ENCODE assay signal across 17 cellular contexts in the genomic region with DNA sequence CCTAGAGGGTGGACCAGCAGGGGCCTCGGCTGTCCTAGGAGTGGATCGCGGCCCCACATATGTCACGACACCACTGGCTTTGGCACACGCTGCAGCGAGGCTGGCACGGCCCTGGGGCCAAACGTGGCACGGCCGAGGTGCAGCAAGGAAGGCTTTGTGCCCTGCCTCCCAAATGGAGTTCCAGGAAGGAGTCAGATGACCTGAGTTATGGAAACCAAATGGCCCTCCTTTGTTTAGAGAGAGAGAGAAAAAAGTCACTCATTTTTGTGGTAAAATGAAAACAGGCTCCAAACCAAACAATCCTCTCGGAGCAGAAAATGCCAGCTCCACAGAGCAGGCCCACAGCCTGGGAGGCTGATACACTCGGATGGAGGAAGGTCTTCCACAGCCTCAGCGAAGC.
DNase-seq lines count a peak whose midpoint lies in the region; ATAC-seq and TF ChIP-seq lines count a peak whose summit lies in the region.
"Had no signal": no experiment of that assay in that cellular context is flagged by ENCODE, and none has a peak within 500 bp of the region (broad histone marks: within the 10 kb centered on the region; RNA-seq: fewer than 3 reads in every experiment).

No MANE protein-coding gene starts in this region.

- DNase-seq in GM23248 (peak; percentile 44), astrocyte of the hippocampus (ENCODE audit: low read depth, low spot score) (peak; percentile 90), smooth muscle cell (lab: John Stamatoyannopoulos, UW; ENCODE audit: unreplicated experiment) (no peak), NCI-H1436 (lab: John Stamatoyannopoulos, UW) (no peak)
- no peak for DNase-seq in activated T-helper 1 cell treated with anti-CD3 and anti-CD28 coated beads, Interleukin-12 subunit alpha, Interleukin-12 subunit beta, Interleukin-2, Interleukin-4 antibody, amounts not matched to agents 30 ng/mL and 10 ng/mL and 1 ng/mL, durations not matched to agents 14 hours and 24 hours and 36 hours (ENCODE audit: low spot score)
- DNase-seq: activated CD4-positive, alpha-beta T cell treated with anti-CD3 and anti-CD28 coated beads for 1 hour; activated naive CD8-positive, alpha-beta T cell treated with anti-CD3 and anti-CD28 coated beads for 36 hours; cerebellar nuclear complex; DMS79; NCI-H1417 treated with DMSO at 0.1 percent for 48 hours; small intestine; T-cell had no signal

- no peak overlapping the region for H3K4me3 Mint-ChIP-seq in activated T-helper 1 cell treated with anti-CD3 and anti-CD28 coated beads, Interleukin-12 subunit alpha, Interleukin-12 subunit beta, Interleukin-2, Interleukin-4 antibody, amounts not matched to agents 30 ng/mL and 10 ng/mL and 1 ng/mL, durations not matched to agents 14 hours and 24 hours and 36 hours
- H3K4me3 Mint-ChIP-seq: activated naive CD8-positive, alpha-beta T cell treated with anti-CD3 and anti-CD28 coated beads for 36 hours; T-cell had no signal

- H3K4me1 ChIP-seq in GM23248 (ENCODE audit: insufficient read depth), result peaks cover 60% of the 10 kb centered on the region
- peaks cover 4 to 77% (median 22%) of the 10 kb centered on the region in 3 donors for H3K4me1 ChIP-seq in gastroesophageal sphincter
- no peaks in the 10 kb centered on the region for H3K4me1 ChIP-seq in smooth muscle cell (ENCODE audit: low read depth)

- ATAC-seq in gastroesophageal sphincter (no peak), HG03469 (IDR thresholded peaks at IDR 0.05; ENCODE audit: unreplicated experiment) (no peak), GM21529 (IDR thresholded peaks at IDR 0.05; ENCODE audit: unreplicated experiment) (no peak)
- ATAC-seq: HCT116, T-cell had no signal

- no peak overlapping the region for H3K27ac Mint-ChIP-seq in activated T-helper 1 cell treated with anti-CD3 and anti-CD28 coated beads, Interleukin-12 subunit alpha, Interleukin-12 subunit beta, Interleukin-2, Interleukin-4 antibody, amounts not matched to agents 30 ng/mL and 10 ng/mL and 1 ng/mL, durations not matched to agents 14 hours and 24 hours and 36 hours
- H3K27ac Mint-ChIP-seq: activated naive CD8-positive, alpha-beta T cell treated with anti-CD3 and anti-CD28 coated beads for 36 hours; T-cell had no signal

- H4K20me1 ChIP-seq in GM23248 (ENCODE audit: insufficient read depth) (no peaks in the 10 kb centered on the region), smooth muscle cell (ENCODE audit: low read depth) (no peaks in the 10 kb centered on the region)
- H4K20me1 ChIP-seq: BLaER1 treated with 17β-estradiol and CSF1 and Interleukin-3, amounts not matched to agents 10 nM and 100 nM had no signal

- in situ Hi-C loops in GM23248 (cut with MboI), result no loop called here

- no peaks in the 10 kb centered on the region for H3K4me1 Mint-ChIP-seq in activated T-helper 1 cell treated with anti-CD3 and anti-CD28 coated beads, Interleukin-12 subunit alpha, Interleukin-12 subunit beta, Interleukin-2, Interleukin-4 antibody, amounts not matched to agents 30 ng/mL and 10 ng/mL and 1 ng/mL, durations not matched to agents 14 hours and 24 hours and 36 hours (ENCODE audit: low read depth)
- H3K4me1 Mint-ChIP-seq: T-cell had no signal

- intact Hi-C loops in activated T-helper 1 cell treated with anti-CD3 and anti-CD28 coated beads, Interleukin-12 subunit alpha, Interleukin-12 subunit beta, Interleukin-2, Interleukin-4 antibody, amounts not matched to agents 30 ng/mL and 10 ng/mL and 1 ng/mL, durations not matched to agents 14 hours and 24 hours and 36 hours (cut with micrococcal nuclease), result no loop called here

- WGBS in GM23248 (ENCODE audit: low coverage in 1 of 2, low lambda C conversion rate in 2 of 2, missing lambda C conversion rate in 2 of 2), 2 experiments, result 47 to 54% methylated on average over 11 to 13 of the region's 13 CpGs
- 38 to 46% methylated on average over 3 to 4 of the region's 13 CpGs for WGBS in gastroesophageal sphincter (ENCODE audit: low coverage in 1 of 2), 2 donors
- WGBS in smooth muscle cell (ENCODE audit: low lambda C conversion rate), result 84% methylated on average over 13 of the region's 13 CpGs

- H2AFZ ChIP-seq in GM23248, result no peak overlapping the region
- no peak overlapping the region for H2AFZ ChIP-seq in smooth muscle cell (ENCODE audit: low read depth)

- H3K79me2 ChIP-seq in GM23248 (ENCODE audit: insufficient read depth) (no peaks in the 10 kb centered on the region), smooth muscle cell (ENCODE audit: low read depth) (no peaks in the 10 kb centered on the region)

- no peaks in the 10 kb centered on the region for H3K9me3 Mint-ChIP-seq in activated T-helper 1 cell treated with anti-CD3 and anti-CD28 coated beads, Interleukin-12 subunit alpha, Interleukin-12 subunit beta, Interleukin-2, Interleukin-4 antibody, amounts not matched to agents 30 ng/mL and 10 ng/mL and 1 ng/mL, durations not matched to agents 14 hours and 24 hours and 36 hours
- H3K9me3 Mint-ChIP-seq: activated naive CD8-positive, alpha-beta T cell treated with anti-CD3 and anti-CD28 coated beads for 36 hours; T-cell had no signal

- no peaks in the 10 kb centered on the region for H3K36me3 Mint-ChIP-seq in activated T-helper 1 cell treated with anti-CD3 and anti-CD28 coated beads, Interleukin-12 subunit alpha, Interleukin-12 subunit beta, Interleukin-2, Interleukin-4 antibody, amounts not matched to agents 30 ng/mL and 10 ng/mL and 1 ng/mL, durations not matched to agents 14 hours and 24 hours and 36 hours (ENCODE audit: low read depth)
- H3K36me3 Mint-ChIP-seq: activated naive CD8-positive, alpha-beta T cell treated with anti-CD3 and anti-CD28 coated beads for 36 hours; T-cell had no signal

- no peak for TF ChIP-seq CTCF in gastroesophageal sphincter (IDR thresholded peaks at IDR 0.05)
- TF ChIP-seq CTCF in smooth muscle cell (IDR thresholded peaks at IDR 0.05; ENCODE audit: borderline replicate concordance, insufficient read depth, poor library complexity, severe bottlenecking), result no peak

- H3K27me3 ChIP-seq in GM23248 (replicated peaks; ENCODE audit: insufficient read depth) (no peaks in the 10 kb centered on the region), gastroesophageal sphincter (no peaks in the 10 kb centered on the region), smooth muscle cell (ENCODE audit: low read depth) (no peaks in the 10 kb centered on the region)
- H3K27me3 ChIP-seq: BLaER1 treated with 17β-estradiol and CSF1 and Interleukin-3, amounts not matched to agents 10 nM and 100 nM had no signal

- H3K36me3 ChIP-seq in GM23248 (ENCODE audit: low read depth) (peaks cover 6% of the 10 kb centered on the region; the same call in 1 of the 2 replicates), gastroesophageal sphincter (peaks cover 0 to 6% of the 10 kb centered on the region in 2 donors), smooth muscle cell (ENCODE audit: low read depth) (peaks cover 5% of the 10 kb centered on the region)
- H3K36me3 ChIP-seq: BLaER1 treated with 17β-estradiol and CSF1 and Interleukin-3, amounts not matched to agents 10 nM and 100 nM had no signal

- H3K9ac ChIP-seq in GM23248 (no peak overlapping the region), smooth muscle cell (ENCODE audit: low read depth) (no peak overlapping the region)
- H3K9ac ChIP-seq: BLaER1 treated with 17β-estradiol and CSF1 and Interleukin-3, amounts not matched to agents 10 nM and 100 nM had no signal

- peak overlapping the region; percentile 33 for H3K27ac ChIP-seq in GM23248
- peak overlapping the region; percentile 43 to 83 (median 78) for H3K27ac ChIP-seq in gastroesophageal sphincter
- H3K27ac ChIP-seq in smooth muscle cell (ENCODE audit: low read depth), result peak overlapping the region; percentile 75
- H3K27ac ChIP-seq: BLaER1 treated with 17β-estradiol and CSF1 and Interleukin-3, amounts not matched to agents 10 nM and 100 nM had no signal

- TF ChIP-seq POLR2A in gastroesophageal sphincter (IDR thresholded peaks at IDR 0.05), result no peak

- 0 out of 2 replicates have a peak, but pooled peaks cover 7% of the 10 kb centered on the region for H3K9me2 ChIP-seq in GM23248 (ENCODE audit: insufficient read depth)

- H3K9me3 ChIP-seq in GM23248 (ENCODE audit: low read depth) (no peaks in the 10 kb centered on the region), gastroesophageal sphincter (no peaks in the 10 kb centered on the region), smooth muscle cell (replicated peaks; ENCODE audit: low read depth) (no peaks in the 10 kb centered on the region)
- H3K9me3 ChIP-seq: BLaER1 treated with 17β-estradiol and CSF1 and Interleukin-3, amounts not matched to agents 10 nM and 100 nM had no signal

- H3K27me3 Mint-ChIP-seq in activated T-helper 1 cell treated with anti-CD3 and anti-CD28 coated beads, Interleukin-12 subunit alpha, Interleukin-12 subunit beta, Interleukin-2, Interleukin-4 antibody, amounts not matched to agents 30 ng/mL and 10 ng/mL and 1 ng/mL, durations not matched to agents 14 hours and 24 hours and 36 hours (ENCODE audit: insufficient read depth), result peaks cover 19% of the 10 kb centered on the region
- H3K27me3 Mint-ChIP-seq: activated naive CD8-positive, alpha-beta T cell treated with anti-CD3 and anti-CD28 coated beads for 36 hours had no signal

- H3F3A ChIP-seq in GM23248 (ENCODE audit: insufficient read depth), result peaks cover 71% of the 10 kb centered on the region
- peaks cover 14% of the 10 kb centered on the region for H3F3A ChIP-seq in smooth muscle cell (ENCODE audit: low read depth)

- H3K4me2 ChIP-seq in GM23248 (ENCODE audit: unreplicated experiment) (no peak overlapping the region), smooth muscle cell (no peak overlapping the region)
- H3K4me2 ChIP-seq: BLaER1 treated with 17β-estradiol and CSF1 and Interleukin-3, amounts not matched to agents 10 nM and 100 nM had no signal

- no peak overlapping the region for H3K4me3 ChIP-seq in GM23248
- no peak overlapping the region for H3K4me3 ChIP-seq in gastroesophageal sphincter
- H3K4me3 ChIP-seq in smooth muscle cell, result no peak overlapping the region
- H3K4me3 ChIP-seq: BLaER1 treated with 17β-estradiol and CSF1 and Interleukin-3, amounts not matched to agents 10 nM and 100 nM had no signal

- no peak for TF ChIP-seq EP300 in gastroesophageal sphincter (IDR thresholded peaks at IDR 0.05)

Comparison
In these comparisons a context has a peak if more than half of its experiments do, and no peak if none do; other contexts are left out.
1. DNase-seq: peak in GM23248 (single experiment) and astrocyte of the hippocampus (single experiment); none in smooth muscle cell (single experiment), activated T-helper 1 cell treated with anti-CD3 and anti-CD28 coated beads, Interleukin-12 subunit alpha, Interleukin-12 subunit beta, Interleukin-2, Interleukin-4 antibody, amounts not matched to agents 30 ng/mL and 10 ng/mL and 1 ng/mL, durations not matched to agents 14 hours and 24 hours and 36 hours (single experiment) and NCI-H1436 (single experiment).
2. Peak in every context shown above with its lines, with median percentiles within 50 percentile points of each other: H3K27ac ChIP-seq.